32 cellular contexts compared by ENCODE assay signal in genomic region chr2:121201796-121202195, GRCh38.
"Had no signal": no experiment of that assay in that cellular context is flagged by ENCODE, and none has a peak within 500 bp of the region (broad histone marks: within the 10 kb centered on the region; RNA-seq: fewer than 3 reads in every experiment).

No MANE protein-coding gene starts in this region.

- H3K27ac Mint-ChIP-seq: activated B cell treated with CpG ODN at 0.5 μM for 24 hours; activated CD8-positive, alpha-beta T cell treated with anti-CD3 and anti-CD28 coated beads for 36 hours; activated naive CD8-positive, alpha-beta T cell; activated T-helper 17 cell treated with anti-CD3 and anti-CD28 coated beads, Interleukin-2, amount 50 U/mL, for 72 hours; T-helper 17 cell; T-helper 2 cell treated with Interferon-gamma antibody and Interleukin-4, amounts not matched to agents 5 μg/mL and 100 μg/mL, for 36 hours had no signal

- DNase-seq: activated B cell treated with CpG ODN at 0.5 μM for 24 hours; activated CD4-positive, alpha-beta T cell treated with anti-CD3 and anti-CD28 coated beads for 48 hours; activated CD4-positive, alpha-beta T cell treated with anti-CD3 and anti-CD28 coated beads, Interleukin-2, amount 50 U/mL, for 1 hour; activated CD4-positive, alpha-beta T cell treated with anti-CD3 and anti-CD28 coated beads, Interleukin-2, amount 50 U/mL, for 48 hours; activated CD8-positive, alpha-beta memory T cell treated with anti-CD3 and anti-CD28 coated beads for 24 hours; activated CD8-positive, alpha-beta T cell treated with anti-CD3 and anti-CD28 coated beads for 36 hours; activated effector memory CD4-positive, alpha-beta T cell treated with Interleukin-2 at 50 U/mL for 16 hours; activated gamma-delta T cell treated with Interleukin-2 at 50 U/mL for 16 hours; activated naive CD4-positive, alpha-beta T cell treated with anti-CD3 and anti-CD28 coated beads, Interleukin-2, amount 50 U/mL, for 16 hours; activated naive CD4-positive, alpha-beta T cell treated with Interleukin-2 at 50 U/mL for 16 hours; activated T-cell treated with anti-CD3 and anti-CD28 coated beads, Interleukin-2, amount 50 U/mL, for 4 hours; amniotic stem cell; anterior cingulate cortex; brain microvascular endothelial cell; central memory CD4-positive, alpha-beta T cell; cerebellar nuclear complex; colonic mucosa; effector CD8-positive, alpha-beta T cell; esophagus squamous epithelium; foreskin melanocyte; T-helper 1 cell; T-helper 17 cell; T1000; WERI-Rb-1 had no signal

- H3K27me3 Mint-ChIP-seq: activated B cell treated with CpG ODN at 0.5 μM for 24 hours; activated CD8-positive, alpha-beta T cell treated with anti-CD3 and anti-CD28 coated beads for 36 hours; activated naive CD8-positive, alpha-beta T cell; activated T-helper 17 cell treated with anti-CD3 and anti-CD28 coated beads, Interleukin-2, amount 50 U/mL, for 72 hours; T-helper 17 cell had no signal

- H3K9me3 Mint-ChIP-seq: activated B cell treated with CpG ODN at 0.5 μM for 24 hours; activated CD8-positive, alpha-beta T cell treated with anti-CD3 and anti-CD28 coated beads for 36 hours; activated T-cell treated with anti-CD3 and anti-CD28 coated beads, Interleukin-2, amount 50 U/mL, for 4 hours; activated T-helper 17 cell treated with anti-CD3 and anti-CD28 coated beads, Interleukin-2, amount 50 U/mL, for 72 hours; T-helper 2 cell treated with Interferon-gamma antibody and Interleukin-4, amounts not matched to agents 5 μg/mL and 100 μg/mL, for 36 hours had no signal

- FAIRE-seq: astrocyte, endometrium, endothelial cell of umbilical vein had no signal

- H3K4me3 Mint-ChIP-seq: activated B cell treated with CpG ODN at 0.5 μM for 24 hours; activated CD8-positive, alpha-beta T cell treated with anti-CD3 and anti-CD28 coated beads for 36 hours; activated naive CD8-positive, alpha-beta T cell; activated T-cell treated with anti-CD3 and anti-CD28 coated beads, Interleukin-2, amount 50 U/mL, for 4 hours; activated T-helper 17 cell treated with anti-CD3 and anti-CD28 coated beads, Interleukin-2, amount 50 U/mL, for 72 hours; T-helper 17 cell; T-helper 2 cell treated with Interferon-gamma antibody and Interleukin-4, amounts not matched to agents 5 μg/mL and 100 μg/mL, for 36 hours had no signal

- H3K4me1 Mint-ChIP-seq: activated B cell treated with CpG ODN at 0.5 μM for 24 hours; activated T-helper 17 cell treated with anti-CD3 and anti-CD28 coated beads, Interleukin-2, amount 50 U/mL, for 72 hours; T-helper 17 cell had no signal

- ATAC-seq: activated CD4-positive, CD25-positive, alpha-beta regulatory T cell treated with anti-CD3 and anti-CD28 coated beads, Interleukin-2, amount 50 U/mL, for 24 hours; activated CD8-positive, alpha-beta T cell treated with anti-CD3 and anti-CD28 coated beads for 36 hours; activated T-cell treated with anti-CD3 and anti-CD28 coated beads, Interleukin-2, amount 50 U/mL, for 4 hours; activated T-helper 17 cell treated with anti-CD3 and anti-CD28 coated beads, Interleukin-2, amount 50 U/mL, for 72 hours; gastroesophageal sphincter; T-helper 17 cell had no signal

- H3K36me3 Mint-ChIP-seq: activated naive CD8-positive, alpha-beta T cell had no signal
